Comparison of ENCODE assay signal across 20 cellular contexts in genomic region chr9:78921341-78921740, GRCh38.
"Had no signal": no experiment of that assay in that cellular context is flagged by ENCODE, and none has a peak within 500 bp of the region (broad histone marks: within the 10 kb centered on the region; RNA-seq: fewer than 3 reads in every experiment).

No MANE protein-coding gene starts in this region.

- H3K4me3 ChIP-seq: ascending aorta, coronary artery, lower lobe of right lung, transverse colon had no signal

- H3K27me3 ChIP-seq: ascending aorta, transverse colon had no signal

- H3K36me3 ChIP-seq: ascending aorta, lower lobe of right lung, transverse colon had no signal

- H3K27ac ChIP-seq: ascending aorta, coronary artery, lower lobe of right lung, transverse colon had no signal

- H3K4me1 ChIP-seq: ascending aorta, lower lobe of right lung, transverse colon had no signal

- DNase-seq: activated B cell treated with CpG ODN at 0.5 μM for 24 hours; activated CD4-positive, alpha-beta T cell treated with anti-CD3 and anti-CD28 coated beads, Interleukin-2, amount 10 ng/mL, durations not matched to agents 7 days and 5 days; activated CD8-positive, alpha-beta memory T cell treated with anti-CD3 and anti-CD28 coated beads for 24 hours; activated naive CD4-positive, alpha-beta T cell treated with Interleukin-2 at 50 U/mL for 16 hours; activated naive CD8-positive, alpha-beta T cell treated with anti-CD3 and anti-CD28 coated beads, Interleukin-2, amount 50 U/mL, for 24 hours; caudate nucleus; effector memory CD4-positive, alpha-beta T cell; glutamatergic neuron; immature natural killer cell; left cardiac atrium; lower lobe of right lung; naive thymus-derived CD8-positive, alpha-beta T cell; stimulated activated CD4-positive, alpha-beta T cell treated with anti-CD3 and anti-CD28 coated beads, Interleukin-12 subunit alpha, Interleukin-12 subunit beta, amount 100 ng/mL, for 4 hours; stimulated activated naive CD4-positive, alpha-beta T cell; substantia nigra; T-helper 17 cell; transverse colon had no signal

- ATAC-seq: activated naive CD8-positive, alpha-beta T cell treated with anti-CD3 and anti-CD28 coated beads, Interleukin-2, amount 50 U/mL, for 24 hours; left cardiac atrium; lower lobe of right lung; naive thymus-derived CD8-positive, alpha-beta T cell; sciatic nerve; T-helper 17 cell had no signal

- H3K9me3 ChIP-seq: ascending aorta, lower lobe of right lung, transverse colon had no signal
